8 cellular contexts compared by ENCODE assay signal in the genomic region with DNA sequence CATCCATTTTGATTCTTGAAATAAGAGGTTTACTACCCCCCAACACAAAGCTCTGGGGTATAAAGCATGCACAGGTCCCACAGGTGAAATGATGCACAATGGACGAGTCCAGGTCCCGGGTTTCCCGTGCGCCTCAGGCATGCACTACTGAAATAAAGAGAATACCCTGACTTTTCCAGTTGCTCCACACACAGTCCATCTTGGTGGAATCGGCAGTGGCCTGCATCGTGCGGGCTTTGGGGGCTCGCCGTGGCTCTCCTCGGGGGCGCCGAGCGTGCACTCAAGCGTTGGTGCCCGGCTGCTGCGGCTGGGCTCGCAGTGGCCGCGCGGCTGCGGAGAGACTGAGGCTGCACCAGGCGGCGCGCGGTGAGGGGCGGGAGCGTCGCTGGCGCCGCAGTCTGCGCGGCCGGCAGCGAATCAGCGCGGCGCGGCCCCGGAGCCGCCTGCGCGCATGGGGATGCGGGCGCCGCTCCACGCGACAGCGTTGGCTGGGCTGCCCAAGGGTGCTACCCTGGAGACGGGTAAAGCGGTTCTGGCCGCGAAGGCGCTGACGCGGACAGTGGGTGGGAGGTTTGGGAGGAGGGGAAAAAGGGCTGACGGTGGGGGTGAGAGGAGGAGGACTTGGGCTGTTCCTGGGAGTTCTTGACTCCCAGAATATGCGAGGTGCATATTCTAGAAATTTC. TPM values are rescaled to one million over a fixed set of nuclear protein-coding genes. Genes with fewer than 3 reads are reported as not detected.
A peak's percentile ranks its signal among the peaks of the same experiment; 100 is the strongest.
DNase-seq lines count a peak whose midpoint lies in the region; ATAC-seq and TF ChIP-seq lines count a peak whose summit lies in the region.

No MANE protein-coding gene starts in this region.

- peak overlapping the region; percentile 88 for H2AFZ ChIP-seq in mesenchymal stem cell (ENCODE audit: low read depth, low read length)

- no peak overlapping the region for H2AK5ac ChIP-seq in mesenchymal stem cell (ENCODE audit: low read length, severe bottlenecking)

- no peak overlapping the region for H3K27ac Mint-ChIP-seq in Caco-2 (ENCODE audit: unreplicated experiment)
- H3K27ac Mint-ChIP-seq in brain = peak overlapping the region; percentile 55 to 97 (median 91)
- no peak overlapping the region for H3K27ac Mint-ChIP-seq in CD8-positive, alpha-beta T cell
- no peak overlapping the region for H3K27ac Mint-ChIP-seq in activated T-helper 1 cell treated with anti-CD3 and anti-CD28 coated beads, Interleukin-12 subunit alpha, Interleukin-12 subunit beta, Interleukin-2, Interleukin-4 antibody, amounts not matched to agents 30 ng/mL and 10 ng/mL and 1 ng/mL, durations not matched to agents 14 hours and 24 hours and 36 hours

- H4K91ac ChIP-seq in mesenchymal stem cell (ENCODE audit: low read length) = no peak overlapping the region

- H3K79me1 ChIP-seq in mesenchymal stem cell (replicated peaks; ENCODE audit: low read length, poor library complexity, severe bottlenecking) = no peaks in the 10 kb centered on the region

- intact Hi-C loops in Caco-2 (cut with micrococcal nuclease; ENCODE audit: unreplicated experiment) = loop anchor here (10.0 kb wide), 1 partner anchor 554 kb away; no protein-coding TSS in a partner anchor
- intact Hi-C loops in CD8-positive, alpha-beta T cell (cut with DNase I, micrococcal nuclease) = loop anchor here (5.0 kb wide), 2 partner anchors 552 to 557 kb away; no protein-coding TSS in a partner anchor
- intact Hi-C loops in activated T-helper 1 cell treated with anti-CD3 and anti-CD28 coated beads, Interleukin-12 subunit alpha, Interleukin-12 subunit beta, Interleukin-2, Interleukin-4 antibody, amounts not matched to agents 30 ng/mL and 10 ng/mL and 1 ng/mL, durations not matched to agents 14 hours and 24 hours and 36 hours (cut with micrococcal nuclease) = no loop called here

- H3K4me1 Mint-ChIP-seq in Caco-2 (ENCODE audit: low read depth, unreplicated experiment) (no peaks in the 10 kb centered on the region), brain (peaks cover 44% of the 10 kb centered on the region)
- no peaks in the 10 kb centered on the region for H3K4me1 Mint-ChIP-seq in CD8-positive, alpha-beta T cell (ENCODE audit: low read depth)
- H3K4me1 Mint-ChIP-seq in activated T-helper 1 cell treated with anti-CD3 and anti-CD28 coated beads, Interleukin-12 subunit alpha, Interleukin-12 subunit beta, Interleukin-2, Interleukin-4 antibody, amounts not matched to agents 30 ng/mL and 10 ng/mL and 1 ng/mL, durations not matched to agents 14 hours and 24 hours and 36 hours (ENCODE audit: low read depth) = no peaks in the 10 kb centered on the region

- no peaks in the 10 kb centered on the region for H3K27me3 ChIP-seq in Caco-2 (replicated peaks; ENCODE audit: control insufficient read depth, insufficient read depth, low read length)
- peaks cover 34 to 49% of the 10 kb centered on the region in 2 experiments for H3K27me3 ChIP-seq in mesenchymal stem cell (ENCODE audit: control insufficient read depth in 1 of 2, insufficient read depth in 1 of 2, low read length in 2 of 2)
- no peaks in the 10 kb centered on the region for H3K27me3 ChIP-seq in CD8-positive, alpha-beta T cell (ENCODE audit: insufficient read depth, low read length)

- no peaks in the 10 kb centered on the region for H3K9me3 ChIP-seq in Caco-2
- H3K9me3 ChIP-seq in mesenchymal stem cell (ENCODE audit: control insufficient read depth, low read length) = no peaks in the 10 kb centered on the region
- H3K9me3 ChIP-seq in CD8-positive, alpha-beta T cell (ENCODE audit: low read length) = no peaks in the 10 kb centered on the region

- POLR2A ChIA-PET in Caco-2 (lab: Charles Lee) = no interaction called here
- POLR2A ChIA-PET in CD8-positive, alpha-beta T cell (lab: Charles Lee) = no interaction called here

- H3K36me3 ChIP-seq in Caco-2 (ENCODE audit: control insufficient read depth, insufficient read depth, low read length) (no peaks in the 10 kb centered on the region), mesenchymal stem cell (ENCODE audit: control insufficient read depth in 1 of 2, insufficient read depth in 2 of 2, low read depth in 1 of 2, low read length in 2 of 2) (peaks cover 0 to 2% of the 10 kb centered on the region in 2 experiments)
- no peaks in the 10 kb centered on the region for H3K36me3 ChIP-seq in CD8-positive, alpha-beta T cell (ENCODE audit: insufficient read depth, low read length)

- 5% methylated on average over 54 of the region's 57 CpGs for WGBS in mesenchymal stem cell

- CTCF ChIA-PET in Caco-2 (lab: Charles Lee) = no interaction called here
- CTCF ChIA-PET in CD8-positive, alpha-beta T cell (lab: Charles Lee) = no interaction called here

- no peak overlapping the region for H2BK15ac ChIP-seq in mesenchymal stem cell (ENCODE audit: low read depth, poor library complexity, severe bottlenecking)

- DNase-seq in Caco-2 (peak in 1 of 2 experiments; percentile 24), NCI-H1694 (lab: John Stamatoyannopoulos, UW) (peak; percentile 30), mesenchymal stem cell (peak; percentile 1), NCI-H526 treated with DMSO at 0.1 percent for 48 hours (lab: John Stamatoyannopoulos, UW) (no peak)
- DNase-seq in CD8-positive, alpha-beta T cell = no peak
- DNase-seq in activated T-helper 1 cell treated with anti-CD3 and anti-CD28 coated beads, Interleukin-12 subunit alpha, Interleukin-12 subunit beta, Interleukin-2, Interleukin-4 antibody, amounts not matched to agents 30 ng/mL and 10 ng/mL and 1 ng/mL, durations not matched to agents 14 hours and 24 hours and 36 hours (ENCODE audit: low spot score) = no peak

- no peak overlapping the region for H2BK5ac ChIP-seq in mesenchymal stem cell (ENCODE audit: low read depth, low read length, poor library complexity, severe bottlenecking)

- no peak overlapping the region for H2BK12ac ChIP-seq in mesenchymal stem cell (ENCODE audit: low read length in 2 of 2)

- peak overlapping the region; percentile 45 for H3K4me3 ChIP-seq in Caco-2 (ENCODE audit: low read depth, low read length)
- H3K4me3 ChIP-seq in mesenchymal stem cell (ENCODE audit: insufficient read depth in 1 of 2, low read depth in 1 of 2, low read length in 2 of 2) = peak overlapping the region; percentile 34 to 73
- H3K4me3 ChIP-seq in CD8-positive, alpha-beta T cell (ENCODE audit: low read depth, low read length) = no peak overlapping the region

- H3K4ac ChIP-seq in mesenchymal stem cell (ENCODE audit: low read depth in 1 of 2, low read length in 2 of 2) = no peak overlapping the region

- ATAC-seq in HG02571 (IDR thresholded peaks at IDR 0.05; ENCODE audit: unreplicated experiment) = no peak
- no peak for ATAC-seq in CD8-positive, alpha-beta T cell

- no peak for TF ChIP-seq CTCF in Caco-2 (IDR thresholded peaks at IDR 0.05; ENCODE audit: insufficient read depth in 1 of 2, low read depth in 1 of 2, low read length in 1 of 2, severe bottlenecking in 1 of 2, unreplicated experiment in 1 of 2)
- TF ChIP-seq CTCF in brain (conservative IDR thresholded peaks at IDR 0.05) = no peak
- TF ChIP-seq CTCF in CD8-positive, alpha-beta T cell (IDR thresholded peaks at IDR 0.05) = no peak

- H3K4me2 ChIP-seq in mesenchymal stem cell (ENCODE audit: low read length, poor library complexity, severe bottlenecking) = peak overlapping the region; percentile 95

- no peak overlapping the region for H3K9ac ChIP-seq in mesenchymal stem cell (ENCODE audit: low read length)

- BruUV-seq in Caco-2 (replicated peaks; lab: Mats Ljungman, UMichigan) = no TSS peak

- no peak overlapping the region for H2BK120ac ChIP-seq in mesenchymal stem cell (ENCODE audit: low read depth, low read length)

- peaks cover 12% of the 10 kb centered on the region for H3K9me3 Mint-ChIP-seq in Caco-2 (ENCODE audit: unreplicated experiment)
- peaks cover 0 to 15% (median 7%) of the 10 kb centered on the region in 5 experiments for H3K9me3 Mint-ChIP-seq in brain
- no peaks in the 10 kb centered on the region for H3K9me3 Mint-ChIP-seq in CD8-positive, alpha-beta T cell
- no peaks in the 10 kb centered on the region for H3K9me3 Mint-ChIP-seq in activated T-helper 1 cell treated with anti-CD3 and anti-CD28 coated beads, Interleukin-12 subunit alpha, Interleukin-12 subunit beta, Interleukin-2, Interleukin-4 antibody, amounts not matched to agents 30 ng/mL and 10 ng/mL and 1 ng/mL, durations not matched to agents 14 hours and 24 hours and 36 hours

- H3K4me1 ChIP-seq in Caco-2 = 0 out of 2 replicates have a peak, but pooled peaks cover 3% of the 10 kb centered on the region
- peaks cover 6% of the 10 kb centered on the region for H3K4me1 ChIP-seq in mesenchymal stem cell (ENCODE audit: control insufficient read depth, insufficient read depth, low read depth, low read length)
- no peaks in the 10 kb centered on the region for H3K4me1 ChIP-seq in CD8-positive, alpha-beta T cell (ENCODE audit: insufficient read depth, low read length)

- H3K14ac ChIP-seq in mesenchymal stem cell (ENCODE audit: low read length in 2 of 2) = peak overlapping the region in 1 of 2 experiments; percentile 48

- no peak overlapping the region for H3K27ac ChIP-seq in mesenchymal stem cell (ENCODE audit: low read length, poor library complexity, severe bottlenecking)
- no peak overlapping the region for H3K27ac ChIP-seq in CD8-positive, alpha-beta T cell (ENCODE audit: low read depth, low read length)

- H3K36me3 Mint-ChIP-seq in Caco-2 (ENCODE audit: insufficient read depth, unreplicated experiment) = no peaks in the 10 kb centered on the region
- peaks cover 21% of the 10 kb centered on the region for H3K36me3 Mint-ChIP-seq in brain
- H3K36me3 Mint-ChIP-seq in CD8-positive, alpha-beta T cell = no peaks in the 10 kb centered on the region
- H3K36me3 Mint-ChIP-seq in activated T-helper 1 cell treated with anti-CD3 and anti-CD28 coated beads, Interleukin-12 subunit alpha, Interleukin-12 subunit beta, Interleukin-2, Interleukin-4 antibody, amounts not matched to agents 30 ng/mL and 10 ng/mL and 1 ng/mL, durations not matched to agents 14 hours and 24 hours and 36 hours (ENCODE audit: low read depth) = no peaks in the 10 kb centered on the region

- peak overlapping the region in 1 of 2 experiments; percentile 22 for H3K18ac ChIP-seq in mesenchymal stem cell (ENCODE audit: low read depth in 1 of 2, low read length in 2 of 2)

- H3K27me3 Mint-ChIP-seq in Caco-2 (ENCODE audit: insufficient read depth, unreplicated experiment) (peaks cover 21% of the 10 kb centered on the region), brain (peaks cover 12% of the 10 kb centered on the region)
- H3K27me3 Mint-ChIP-seq in CD8-positive, alpha-beta T cell (ENCODE audit: low read depth) = peaks cover 52% of the 10 kb centered on the region
- H3K27me3 Mint-ChIP-seq in activated T-helper 1 cell treated with anti-CD3 and anti-CD28 coated beads, Interleukin-12 subunit alpha, Interleukin-12 subunit beta, Interleukin-2, Interleukin-4 antibody, amounts not matched to agents 30 ng/mL and 10 ng/mL and 1 ng/mL, durations not matched to agents 14 hours and 24 hours and 36 hours (ENCODE audit: insufficient read depth) = peaks cover 45% of the 10 kb centered on the region

- peak overlapping the region; percentile 79 for H3K4me3 Mint-ChIP-seq in Caco-2 (ENCODE audit: unreplicated experiment)
- peak overlapping the region; percentile 84 to 90 (median 87) for H3K4me3 Mint-ChIP-seq in brain
- no peak overlapping the region for H3K4me3 Mint-ChIP-seq in CD8-positive, alpha-beta T cell
- H3K4me3 Mint-ChIP-seq in activated T-helper 1 cell treated with anti-CD3 and anti-CD28 coated beads, Interleukin-12 subunit alpha, Interleukin-12 subunit beta, Interleukin-2, Interleukin-4 antibody, amounts not matched to agents 30 ng/mL and 10 ng/mL and 1 ng/mL, durations not matched to agents 14 hours and 24 hours and 36 hours = no peak overlapping the region

- H3K23ac ChIP-seq in mesenchymal stem cell (ENCODE audit: low read length in 2 of 2) = no peak overlapping the region

- no peak overlapping the region for H4K8ac ChIP-seq in mesenchymal stem cell (ENCODE audit: low read length)

RNA-seq across cellular contexts. Expression of a gene that starts 53.8 kb away (rescaled TPM):
- total RNA-seq in Caco-2 (2022) = not detected in 2 replicates
- polyA plus RNA-seq in brain (ENCODE audit: insufficient read depth, low read depth, low replicate concordance) = not detected
- polyA plus RNA-seq in mesenchymal stem cell (2013, experiment 1 of 2) = not detected
- polyA plus RNA-seq in mesenchymal stem cell (2013, experiment 2 of 2) = not detected
- not detected for total RNA-seq in CD8-positive, alpha-beta T cell
- total RNA-seq in activated T-helper 1 cell treated with anti-CD3 and anti-CD28 coated beads, Interleukin-12 subunit alpha, Interleukin-12 subunit beta, Interleukin-2, Interleukin-4 antibody, amounts not matched to agents 30 ng/mL and 10 ng/mL and 1 ng/mL, durations not matched to agents 14 hours and 24 hours and 36 hours = not detected in 2 replicates

Comparison
In these comparisons a context has a peak if more than half of its experiments do, and no peak if none do; other contexts are left out.
1. DNase-seq: peak in NCI-H1694 (single experiment) and mesenchymal stem cell (single experiment); none in CD8-positive, alpha-beta T cell (0 of 7), activated T-helper 1 cell treated with anti-CD3 and anti-CD28 coated beads, Interleukin-12 subunit alpha, Interleukin-12 subunit beta, Interleukin-2, Interleukin-4 antibody, amounts not matched to agents 30 ng/mL and 10 ng/mL and 1 ng/mL, durations not matched to agents 14 hours and 24 hours and 36 hours (single experiment) and NCI-H526 treated with DMSO at 0.1 percent for 48 hours (single experiment).
2. H3K27ac Mint-ChIP-seq: peak in brain (5 of 5); none in Caco-2 (single experiment), CD8-positive, alpha-beta T cell (single experiment) and activated T-helper 1 cell treated with anti-CD3 and anti-CD28 coated beads, Interleukin-12 subunit alpha, Interleukin-12 subunit beta, Interleukin-2, Interleukin-4 antibody, amounts not matched to agents 30 ng/mL and 10 ng/mL and 1 ng/mL, durations not matched to agents 14 hours and 24 hours and 36 hours (single experiment).
3. H3K4me3 Mint-ChIP-seq: peak in Caco-2 (single experiment) and brain (5 of 5); none in CD8-positive, alpha-beta T cell (single experiment) and activated T-helper 1 cell treated with anti-CD3 and anti-CD28 coated beads, Interleukin-12 subunit alpha, Interleukin-12 subunit beta, Interleukin-2, Interleukin-4 antibody, amounts not matched to agents 30 ng/mL and 10 ng/mL and 1 ng/mL, durations not matched to agents 14 hours and 24 hours and 36 hours (single experiment).